ENCODE assay signal across 15 cellular contexts in the genomic region with DNA sequence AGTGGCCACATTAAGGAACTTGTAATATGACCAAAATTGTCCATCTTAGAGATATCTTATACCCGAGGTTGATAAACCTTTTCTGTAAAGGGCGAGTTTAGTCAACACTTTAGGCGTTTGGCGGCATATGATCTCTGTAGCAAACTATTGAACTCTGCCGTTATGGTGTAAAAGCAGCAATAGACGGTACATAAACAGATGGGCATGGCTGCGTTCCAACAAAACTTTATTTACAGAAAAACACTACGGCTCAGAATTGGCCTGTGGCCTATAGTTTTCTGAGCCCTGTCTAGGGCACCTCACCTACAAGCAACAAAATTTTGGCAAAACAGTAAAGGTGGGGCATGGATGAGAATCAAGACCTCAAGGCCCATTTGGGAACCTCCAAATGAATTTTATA.
"Had no signal": no experiment of that assay in that cellular context is flagged by ENCODE, and none has a peak within 500 bp of the region (broad histone marks: within the 10 kb centered on the region; RNA-seq: fewer than 3 reads in every experiment).

No MANE protein-coding gene starts in this region.

- ATAC-seq: activated T-helper 17 cell treated with anti-CD3 and anti-CD28 coated beads, Interleukin-2, amount 50 U/mL, for 72 hours; gastroesophageal sphincter; left lung; natural killer cell treated with Interleukin-12 subunit alpha and Interleukin-12 subunit beta and Interleukin-15 and Interleukin-18, amount 100 ng/mL, for 72 hours had no signal

- H3K4me3 ChIP-seq: gastroesophageal sphincter, left lung, tibial nerve had no signal

- H3K36me3 ChIP-seq: gastroesophageal sphincter, left lung, tibial nerve had no signal

- H3K9me3 ChIP-seq: gastroesophageal sphincter, left lung, tibial nerve had no signal

- DNase-seq: activated CD4-positive, CD25-positive, alpha-beta regulatory T cell treated with anti-CD3 and anti-CD28 coated beads, Interleukin-2, amount 50 U/mL, for 72 hours; activated naive CD4-positive, alpha-beta T cell treated with Interleukin-2 at 50 U/mL for 16 hours; activated T-cell treated with anti-CD3 and anti-CD28 coated beads for 4 hours; aorta; left lung; posterior cingulate gyrus; retina; stimulated activated CD4-positive, alpha-beta T cell treated with anti-CD3 and anti-CD28 coated beads, Interleukin-15, amount 100 ng/mL, for 24 hours; stimulated activated CD4-positive, alpha-beta T cell treated with anti-CD3 and anti-CD28 coated beads, Interleukin-4, amount 100 ng/mL, for 24 hours; stimulated activated naive CD4-positive, alpha-beta T cell; substantia nigra had no signal
